Comparison of ENCODE assay signal across 1 cellular context in the genomic region with DNA sequence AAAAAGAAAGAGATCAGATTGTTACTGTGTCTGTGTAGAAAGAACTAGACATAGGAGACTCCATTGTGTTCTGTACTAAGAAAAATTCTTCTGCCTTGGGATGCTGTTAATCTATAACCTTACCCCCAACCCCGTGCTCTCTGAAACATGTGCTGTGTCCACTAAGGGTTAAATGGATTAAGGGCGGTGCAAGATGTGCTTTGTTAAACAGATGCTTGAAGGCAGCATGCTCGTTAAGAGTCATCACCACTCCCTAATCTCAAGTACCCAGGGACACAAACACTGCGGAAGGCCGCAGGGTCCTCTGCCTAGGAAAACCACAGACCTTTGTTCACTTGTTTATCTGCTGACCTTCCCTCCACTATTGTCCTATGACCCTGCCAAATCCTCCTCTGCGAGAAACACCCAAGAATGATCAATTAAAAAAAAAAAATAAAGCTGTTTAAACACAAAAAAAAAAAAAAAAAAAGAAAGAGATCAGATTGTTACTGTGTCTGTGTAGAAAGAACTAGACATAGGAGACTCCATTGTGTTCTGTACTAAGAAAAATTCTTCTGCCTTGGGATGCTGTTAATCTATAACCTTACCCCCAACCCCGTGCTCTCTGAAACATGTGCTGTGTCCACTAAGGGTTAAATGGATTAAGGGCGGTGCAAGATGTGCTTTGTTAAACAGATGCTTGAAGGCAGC.
TF ChIP-seq lines count a peak whose summit lies in the region.

No MANE protein-coding gene starts in this region.

TF ChIP-seq in K562, 482 proteins besides CTCF, POLR2A, EP300 and RAD21:
- TF ChIP-seq SOX6 (IDR thresholded peaks at IDR 0.05) (peak; percentile 93), FOSL1 (tag; conservative IDR thresholded peaks at IDR 0.05) (0 out of 2 replicates have a peak, but pooled peaks have one; percentile 1), CBFA2T2 (conservative IDR thresholded peaks at IDR 0.05) (peak; percentile 79), CXXC5 (CRISPR knock-in tag; IDR thresholded peaks at IDR 0.05) (peak; percentile 2; the same call in 1 of the 2 replicates), NCOR1 (IDR thresholded peaks at IDR 0.05) (peak; percentile 44; the same call in 1 of the 2 replicates), KDM1A (IDR thresholded peaks at IDR 0.05) (peak; percentile 49 to 51; a peak in 2 of 4 replicates), TAL1 (IDR thresholded peaks at IDR 0.05) (peak; percentile 65), CBFA2T3 (IDR thresholded peaks at IDR 0.05) (peak; percentile 84), ARID1B (IDR thresholded peaks at IDR 0.05) (peak; percentile 56)
- TF ChIP-seq, protein P1, sequence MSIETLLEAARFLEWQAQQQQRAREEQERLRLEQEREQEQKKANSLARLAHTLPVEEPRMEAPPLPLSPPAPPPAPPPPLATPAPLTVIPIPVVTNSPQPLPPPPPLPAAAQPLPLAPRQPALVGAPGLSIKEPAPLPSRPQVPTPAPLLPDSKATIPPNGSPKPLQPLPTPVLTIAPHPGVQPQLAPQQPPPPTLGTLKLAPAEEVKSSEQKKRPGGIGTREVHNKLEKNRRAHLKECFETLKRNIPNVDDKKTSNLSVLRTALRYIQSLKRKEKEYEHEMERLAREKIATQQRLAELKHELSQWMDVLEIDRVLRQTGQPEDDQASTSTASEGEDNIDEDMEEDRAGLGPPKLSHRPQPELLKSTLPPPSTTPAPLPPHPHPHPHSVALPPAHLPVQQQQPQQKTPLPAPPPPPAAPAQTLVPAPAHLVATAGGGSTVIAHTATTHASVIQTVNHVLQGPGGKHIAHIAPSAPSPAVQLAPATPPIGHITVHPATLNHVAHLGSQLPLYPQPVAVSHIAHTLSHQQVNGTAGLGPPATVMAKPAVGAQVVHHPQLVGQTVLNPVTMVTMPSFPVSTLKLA (conservative IDR thresholded peaks at IDR 0.05): peak; percentile 17 to 20
